ENCODE assay signal across 9 cellular contexts in genomic region chr2:222813177-222813843, GRCh38. TPM values are rescaled to one million over a fixed set of nuclear protein-coding genes. Genes with fewer than 3 reads are reported as not detected.
DNase-seq lines count a peak whose midpoint lies in the region; ATAC-seq and TF ChIP-seq lines count a peak whose summit lies in the region.
"Had no signal": no experiment of that assay in that cellular context is flagged by ENCODE, and none has a peak within 500 bp of the region (broad histone marks: within the 10 kb centered on the region; RNA-seq: fewer than 3 reads in every experiment).

No MANE protein-coding gene starts in this region.

- H3K9me3 ChIP-seq in cardiac muscle cell (ENCODE audit: low read depth) = no peaks in the 10 kb centered on the region
- H3K9me3 ChIP-seq: neutrophil had no signal

- no peaks in the 10 kb centered on the region for H3K27me3 ChIP-seq in cardiac muscle cell
- H3K27me3 ChIP-seq: neutrophil had no signal

- H3K4me3 ChIP-seq in cardiac muscle cell = no peak overlapping the region

- H3K4me1 ChIP-seq in cardiac muscle cell (ENCODE audit: low read depth) = peaks cover 26% of the 10 kb centered on the region

- POLR2A ChIA-PET in RWPE1 (lab: Yijun Ruan, JAX; ENCODE audit: low non-redundant PET) = no interaction called here

- DNase-seq in cardiac muscle cell (ENCODE audit: low read depth in 1 of 2, low spot score in 1 of 2) (no peak), cardiac septum (ENCODE audit: low spot score) (no peak), RWPE1 (ENCODE audit: low spot score) (peak; percentile 88), AG20443 (ENCODE audit: low spot score) (no peak), NCI-H2171 (lab: John Stamatoyannopoulos, UW) (no peak), NCI-H1694 (lab: John Stamatoyannopoulos, UW) (no peak)
- peak; percentile 28 for DNase-seq in stimulated activated naive CD8-positive, alpha-beta T cell treated with anti-CD3 and anti-CD28 coated beads, Interleukin-15, Interleukin-2, amounts not matched to agents 100 U/mL and 50 U/mL, for 24 hours

- H3K36me3 ChIP-seq in cardiac muscle cell = no peaks in the 10 kb centered on the region
- H3K36me3 ChIP-seq: neutrophil had no signal

- intact Hi-C loops in cardiac septum (cut with DNase I) = no loop called here

- CTCF ChIA-PET in RWPE1 (lab: Yijun Ruan, JAX) = interaction anchor here (0.8 to 1.1 kb wide), 2 partner anchors 104 to 123 kb away, joined by 3 read pairs; no protein-coding TSS in a partner anchor

- no peak for TF ChIP-seq CTCF in cardiac muscle cell (IDR thresholded peaks at IDR 0.05; ENCODE audit: low read depth, low read length)
- TF ChIP-seq CTCF in RWPE1 (conservative IDR thresholded peaks at IDR 0.05; ENCODE audit: low read depth) = no peak

- H3K27ac ChIP-seq in cardiac muscle cell = peak overlapping the region; percentile 80
- H3K27ac ChIP-seq in RWPE1 = no peak overlapping the region; the same call in 1 of the 2 replicates
- H3K27ac ChIP-seq: neutrophil had no signal

- ATAC-seq in HG02798 (IDR thresholded peaks at IDR 0.05; ENCODE audit: poor library complexity, unreplicated experiment) = peak; percentile 95
- ATAC-seq in stimulated activated naive CD8-positive, alpha-beta T cell treated with anti-CD3 and anti-CD28 coated beads, Interleukin-15, Interleukin-2, amounts not matched to agents 100 U/mL and 50 U/mL, for 24 hours = peak; percentile 96

RNA-seq across cellular contexts. Expression of gene ACSL3, which starts 47.5 kb away (rescaled TPM):
- total RNA-seq in cardiac muscle cell (148 and 177 TPM in 2 replicates), cardiac septum (37.4 TPM)
- polyA plus RNA-seq in cardiac muscle cell = 108 and 119 TPM in 2 replicates

Comparison
In these comparisons a context has a peak if more than half of its experiments do, and no peak if none do; other contexts are left out.
1. DNase-seq: peak in RWPE1 (single experiment) and stimulated activated naive CD8-positive, alpha-beta T cell treated with anti-CD3 and anti-CD28 coated beads, Interleukin-15, Interleukin-2, amounts not matched to agents 100 U/mL and 50 U/mL, for 24 hours (single experiment); none in cardiac muscle cell (0 of 2), cardiac septum (single experiment), AG20443 (single experiment), NCI-H2171 (single experiment) and NCI-H1694 (single experiment).